In genomic region chr11:126257764-126258163, GRCh38 we compare ENCODE assay signal across 17 cellular contexts. TPM values are rescaled to one million over a fixed set of nuclear protein-coding genes. Genes with fewer than 3 reads are reported as not detected.
DNase-seq lines count a peak whose midpoint lies in the region; ATAC-seq and TF ChIP-seq lines count a peak whose summit lies in the region.
"Had no signal": no experiment of that assay in that cellular context is flagged by ENCODE, and none has a peak within 500 bp of the region (broad histone marks: within the 10 kb centered on the region; RNA-seq: fewer than 3 reads in every experiment).

No MANE protein-coding gene starts in this region.

- H2BK15ac ChIP-seq in mesenchymal stem cell (ENCODE audit: low read depth, poor library complexity, severe bottlenecking) = no peak overlapping the region

- H3K18ac ChIP-seq in mesenchymal stem cell (ENCODE audit: low read depth in 1 of 2, low read length in 2 of 2) = no peak overlapping the region

- WGBS in mesenchymal stem cell = 81% methylated on average over 1 of the region's 2 CpGs

- peaks cover 25 to 71% of the 10 kb centered on the region in 2 experiments for H3K36me3 ChIP-seq in mesenchymal stem cell (ENCODE audit: control insufficient read depth in 1 of 2, insufficient read depth in 2 of 2, low read depth in 1 of 2, low read length in 2 of 2)

- no peak overlapping the region for H3K4me2 ChIP-seq in mesenchymal stem cell (ENCODE audit: low read length, poor library complexity, severe bottlenecking)

- TF ChIP-seq CTCF in AG09309 (IDR thresholded peaks at IDR 0.05; ENCODE audit: control insufficient read depth, insufficient read depth, low read depth, low read length, missing control alignments) (no peak), HFFc6 (IDR thresholded peaks at IDR 0.05) (no peak), chondrocyte (IDR thresholded peaks at IDR 0.05) (no peak), endothelial cell (IDR thresholded peaks at IDR 0.05; ENCODE audit: unreplicated experiment) (no peak)

- H3K27ac Mint-ChIP-seq in HFFc6 = peak overlapping the region; percentile 60
- H3K27ac Mint-ChIP-seq in chondrocyte (ENCODE audit: unreplicated experiment) = peak overlapping the region; percentile 22
- no peak overlapping the region for H3K27ac Mint-ChIP-seq in endothelial cell (ENCODE audit: unreplicated experiment)
- H3K27ac Mint-ChIP-seq: stimulated activated naive CD8-positive, alpha-beta T cell treated with anti-CD3 and anti-CD28 coated beads, Interleukin-15, Interleukin-2, amounts not matched to agents 100 ng/mL and 50 ng/mL, for 24 hours had no signal

- ATAC-seq in GM19351 (IDR thresholded peaks at IDR 0.05; ENCODE audit: unreplicated experiment) = no peak
- no peak for ATAC-seq in GM18502 (IDR thresholded peaks at IDR 0.05; ENCODE audit: poor library complexity, unreplicated experiment)
- ATAC-seq: activated CD4-positive, alpha-beta T cell treated with anti-CD3 and anti-CD28 coated beads for 36 hours; HepG2 had no signal

- H3K9ac ChIP-seq in mesenchymal stem cell (ENCODE audit: low read length) = no peak overlapping the region

- no peak overlapping the region for H4K91ac ChIP-seq in mesenchymal stem cell (ENCODE audit: low read length)

- no peak overlapping the region for H3K14ac ChIP-seq in mesenchymal stem cell (ENCODE audit: low read length in 2 of 2)

- no peaks in the 10 kb centered on the region for H3K9me3 Mint-ChIP-seq in HFFc6
- no peaks in the 10 kb centered on the region for H3K9me3 Mint-ChIP-seq in chondrocyte (ENCODE audit: low read depth)
- H3K9me3 Mint-ChIP-seq in endothelial cell (ENCODE audit: unreplicated experiment) = no peaks in the 10 kb centered on the region
- H3K9me3 Mint-ChIP-seq: stimulated activated naive CD8-positive, alpha-beta T cell treated with anti-CD3 and anti-CD28 coated beads, Interleukin-15, Interleukin-2, amounts not matched to agents 100 ng/mL and 50 ng/mL, for 24 hours had no signal

- DNase-seq in AG09309 (ENCODE audit: low read depth) (peak; percentile 25), HFFc6 (peak; percentile 74), chondrocyte (ENCODE audit: low spot score) (no peak), mesenchymal stem cell (peak; percentile 42), endothelial cell (ENCODE audit: low spot score) (no peak), DMS153 treated with DMSO at 0.1 percent for 48 hours (lab: John Stamatoyannopoulos, UW; ENCODE audit: unreplicated experiment) (no peak)
- DNase-seq: activated CD4-positive, alpha-beta T cell treated with anti-CD3 and anti-CD28 coated beads for 36 hours; activated CD8-positive, alpha-beta memory T cell treated with anti-CD3 and anti-CD28 coated beads, Interleukin-2, amount 50 U/mL, for 4 hours; activated naive CD4-positive, alpha-beta T cell treated with Interleukin-2 at 50 U/mL for 16 hours; NCI-H2029; NCI-H526; OCI-M1 had no signal

- no peaks in the 10 kb centered on the region for H3K27me3 ChIP-seq in mesenchymal stem cell (ENCODE audit: control insufficient read depth in 1 of 2, insufficient read depth in 1 of 2, low read length in 2 of 2)
- H3K27me3 ChIP-seq: SJSA1 had no signal

- H3K4me3 ChIP-seq in AG09309 (ENCODE audit: control insufficient read depth, low read depth, low read length) (no peak overlapping the region), mesenchymal stem cell (ENCODE audit: insufficient read depth in 1 of 2, low read depth in 1 of 2, low read length in 2 of 2) (no peak overlapping the region)
- H3K4me3 ChIP-seq: SJSA1 had no signal

- H2BK12ac ChIP-seq in mesenchymal stem cell (ENCODE audit: low read length in 2 of 2) = no peak overlapping the region

- no peak overlapping the region for H3K27ac ChIP-seq in mesenchymal stem cell (ENCODE audit: low read length, poor library complexity, severe bottlenecking)
- H3K27ac ChIP-seq: SJSA1 had no signal

- no peak overlapping the region for H2BK120ac ChIP-seq in mesenchymal stem cell (ENCODE audit: low read depth, low read length)

- H3K23ac ChIP-seq in mesenchymal stem cell (ENCODE audit: low read length in 2 of 2) = no peak overlapping the region

- no peaks in the 10 kb centered on the region for H3K9me3 ChIP-seq in mesenchymal stem cell (ENCODE audit: control insufficient read depth, low read length)
- H3K9me3 ChIP-seq: SJSA1 had no signal

- H2AFZ ChIP-seq in mesenchymal stem cell (ENCODE audit: low read depth, low read length) = no peak overlapping the region

- peaks cover 37% of the 10 kb centered on the region for H3K4me1 Mint-ChIP-seq in HFFc6 (ENCODE audit: low read depth)
- peaks cover 7% of the 10 kb centered on the region for H3K4me1 Mint-ChIP-seq in chondrocyte (ENCODE audit: low read depth)
- no peaks in the 10 kb centered on the region for H3K4me1 Mint-ChIP-seq in endothelial cell (ENCODE audit: unreplicated experiment)
- H3K4me1 Mint-ChIP-seq: activated CD4-positive, alpha-beta T cell treated with anti-CD3 and anti-CD28 coated beads for 36 hours had no signal

- H4K8ac ChIP-seq in mesenchymal stem cell (ENCODE audit: low read length) = no peak overlapping the region

- H2BK5ac ChIP-seq in mesenchymal stem cell (ENCODE audit: low read depth, low read length, poor library complexity, severe bottlenecking) = no peak overlapping the region

- peaks cover 40% of the 10 kb centered on the region for H3K36me3 Mint-ChIP-seq in HFFc6 (ENCODE audit: low read depth)
- peaks cover 15% of the 10 kb centered on the region for H3K36me3 Mint-ChIP-seq in chondrocyte (ENCODE audit: low read depth)
- peaks cover 26% of the 10 kb centered on the region for H3K36me3 Mint-ChIP-seq in endothelial cell (ENCODE audit: low read depth, unreplicated experiment)

- H3K79me1 ChIP-seq in mesenchymal stem cell (replicated peaks; ENCODE audit: low read length, poor library complexity, severe bottlenecking) = peaks cover 3% of the 10 kb centered on the region

- H2AK5ac ChIP-seq in mesenchymal stem cell (ENCODE audit: low read length, severe bottlenecking) = no peak overlapping the region

- H3K4me1 ChIP-seq in mesenchymal stem cell (ENCODE audit: control insufficient read depth, insufficient read depth, low read depth, low read length) = peaks cover 2% of the 10 kb centered on the region

- H3K4me3 Mint-ChIP-seq in HFFc6 (peak overlapping the region; percentile 23; the same call in 1 of the 2 replicates), chondrocyte (ENCODE audit: unreplicated experiment) (no peak overlapping the region), endothelial cell (ENCODE audit: unreplicated experiment) (no peak overlapping the region)
- H3K4me3 Mint-ChIP-seq: activated CD4-positive, alpha-beta T cell treated with anti-CD3 and anti-CD28 coated beads for 36 hours; stimulated activated naive CD8-positive, alpha-beta T cell treated with anti-CD3 and anti-CD28 coated beads, Interleukin-15, Interleukin-2, amounts not matched to agents 100 ng/mL and 50 ng/mL, for 24 hours had no signal

- no peak overlapping the region for H3K4ac ChIP-seq in mesenchymal stem cell (ENCODE audit: low read depth in 1 of 2, low read length in 2 of 2)

- H3K27me3 Mint-ChIP-seq in HFFc6 (ENCODE audit: insufficient read depth) (no peaks in the 10 kb centered on the region), chondrocyte (ENCODE audit: low read depth) (no peaks in the 10 kb centered on the region), endothelial cell (ENCODE audit: unreplicated experiment) (no peaks in the 10 kb centered on the region)
- H3K27me3 Mint-ChIP-seq: activated CD4-positive, alpha-beta T cell treated with anti-CD3 and anti-CD28 coated beads for 36 hours; stimulated activated naive CD8-positive, alpha-beta T cell treated with anti-CD3 and anti-CD28 coated beads, Interleukin-15, Interleukin-2, amounts not matched to agents 100 ng/mL and 50 ng/mL, for 24 hours had no signal

RNA-seq across cellular contexts. Expression of gene SRPRA, which starts 10.9 kb away (rescaled TPM):
- 100 to 1,000 TPM; 153 to 177 (median 162) TPM for total RNA-seq in HFFc6 (2021; fragmentation: NEBNext Ultra II Directional; extraction: Animal tissue kit (Norgen Biotek cat#: 25700))
- total RNA-seq in chondrocyte = 108 to 144 TPM (median 110 TPM) in 3 replicates
- 68.9 TPM for polyA plus RNA-seq in mesenchymal stem cell (2013, experiment 1 of 2)
- 68.3 TPM for polyA plus RNA-seq in mesenchymal stem cell (2013, experiment 2 of 2)
- total RNA-seq in endothelial cell (ENCODE audit: unreplicated experiment) = 54.8 TPM

RNA-seq across cellular contexts. Expression of gene FOXRED1, which starts 11.2 kb away (rescaled TPM):
- 10 to 100 TPM; 10.4 to 15.9 (median 14.9) TPM for total RNA-seq in HFFc6 (2021; fragmentation: NEBNext Ultra II Directional; extraction: Animal tissue kit (Norgen Biotek cat#: 25700))
- 19.1 to 32.5 TPM (median 19.3 TPM) in 3 replicates for total RNA-seq in chondrocyte
- polyA plus RNA-seq in mesenchymal stem cell (2013, experiment 1 of 2) = 8.0 TPM
- polyA plus RNA-seq in mesenchymal stem cell (2013, experiment 2 of 2) = 7.7 TPM
- 35.8 TPM for total RNA-seq in endothelial cell (ENCODE audit: unreplicated experiment)

RNA-seq across cellular contexts. Expression of gene TIRAP, which starts 25.1 kb away (rescaled TPM):
- total RNA-seq in HFFc6 (2021; fragmentation: NEBNext Ultra II Directional; extraction: Animal tissue kit (Norgen Biotek cat#: 25700)) = 1 to 10 TPM; 7.6 to 9.7 (median 8.2) TPM
- total RNA-seq in chondrocyte = 8.6 to 10.0 TPM (median 9.8 TPM) in 3 replicates
- 8.4 TPM for polyA plus RNA-seq in mesenchymal stem cell (2013, experiment 1 of 2)
- polyA plus RNA-seq in mesenchymal stem cell (2013, experiment 2 of 2) = 7.2 TPM
- 12.4 TPM for total RNA-seq in endothelial cell (ENCODE audit: unreplicated experiment)

RNA-seq across cellular contexts. Expression of gene DCPS, which starts 46.1 kb away (rescaled TPM):
- total RNA-seq in HFFc6 (2021; fragmentation: NEBNext Ultra II Directional; extraction: Animal tissue kit (Norgen Biotek cat#: 25700)) = 10 to 100 TPM; 19.0 to 26.6 (median 24.3) TPM
- total RNA-seq in chondrocyte (12.3 to 14.8 TPM (median 12.4 TPM) in 3 replicates), endothelial cell (ENCODE audit: unreplicated experiment) (11.3 TPM)
- 13.0 TPM for polyA plus RNA-seq in mesenchymal stem cell (2013, experiment 1 of 2)
- polyA plus RNA-seq in mesenchymal stem cell (2013, experiment 2 of 2) = 12.5 TPM

RNA-seq across cellular contexts. Expression of gene FAM118B, which starts 46.2 kb away (rescaled TPM):
- total RNA-seq in HFFc6 (2021; fragmentation: NEBNext Ultra II Directional; extraction: Animal tissue kit (Norgen Biotek cat#: 25700)) = 10 to 100 TPM; 16.4 to 19.6 (median 17.8) TPM
- 23.2 to 25.9 TPM (median 24.3 TPM) in 3 replicates for total RNA-seq in chondrocyte
- polyA plus RNA-seq in mesenchymal stem cell (2013, experiment 1 of 2) = 19.9 TPM
- 20.4 TPM for polyA plus RNA-seq in mesenchymal stem cell (2013, experiment 2 of 2)
- total RNA-seq in endothelial cell (ENCODE audit: unreplicated experiment) = 48.1 TPM

Comparison
In these comparisons a context has a peak if more than half of its experiments do, and no peak if none do; other contexts are left out.
1. DNase-seq: peak in AG09309 (single experiment), HFFc6 (single experiment) and mesenchymal stem cell (single experiment); none in chondrocyte (single experiment), endothelial cell (single experiment) and DMS153 treated with DMSO at 0.1 percent for 48 hours (single experiment).